ENCODE assay signal across 8 cellular contexts in genomic region chrX:107978707-107979307, GRCh38. TPM values are rescaled to one million over a fixed set of nuclear protein-coding genes. Genes with fewer than 3 reads are reported as not detected.
A peak's percentile ranks its signal among the peaks of the same experiment; 100 is the strongest.
DNase-seq lines count a peak whose midpoint lies in the region; ATAC-seq, FAIRE-seq and TF ChIP-seq lines count a peak whose summit lies in the region.

No MANE protein-coding gene starts in this region.

- no peaks in the 10 kb centered on the region for H3K9me2 ChIP-seq in HCT116 (ENCODE audit: insufficient read depth)

- no TSS peak for BruUV-seq in HCT116 (replicated peaks; lab: Mats Ljungman, UMichigan)

- peaks cover 21% of the 10 kb centered on the region for H3K36me3 Mint-ChIP-seq in WTC11

- H3K4me3 ChIP-seq in BE2C (ENCODE audit: low read depth, low read length) (no peak overlapping the region), HCT116 (replicated peaks in 1 of 2; ENCODE audit: low read depth in 1 of 2, low read length in 2 of 2) (no peak overlapping the region), kidney (ENCODE audit: low read length in 2 of 2) (no peak overlapping the region)

- TF ChIP-seq POLR2A in HCT116 (IDR thresholded peaks at IDR 0.05; ENCODE audit: borderline replicate concordance, extremely low read depth, insufficient read depth, insufficient read length) (no peak), GM12892 (IDR thresholded peaks at IDR 0.05; ENCODE audit: low read depth, low read length) (no peak)

- TF ChIP-seq CTCF in BE2C (IDR thresholded peaks at IDR 0.05; ENCODE audit: low read depth, low read length) = peak; percentile 54
- peak; percentile 38 to 67 (median 53); a peak in 5 of 6 replicates for TF ChIP-seq CTCF in HCT116 (IDR thresholded peaks at IDR 0.05 in 2 of 3, conservative IDR thresholded peaks at IDR 0.05 in 1 of 3; ENCODE audit: borderline replicate concordance in 1 of 3, insufficient read depth in 1 of 3, low read depth in 2 of 3, low read length in 2 of 3)
- no peak for TF ChIP-seq CTCF in WTC11 (IDR thresholded peaks at IDR 0.05)
- peak; percentile 27 for TF ChIP-seq CTCF in kidney (IDR thresholded peaks at IDR 0.05; ENCODE audit: borderline replicate concordance, extremely low read depth, insufficient read depth)

- peak; percentile 85 for ATAC-seq in HCT116
- peak; percentile 62 for ATAC-seq in WTC11
- no peak for ATAC-seq in GM18870 (IDR thresholded peaks at IDR 0.05; ENCODE audit: unreplicated experiment)
- no peak for ATAC-seq in HG03457 (IDR thresholded peaks at IDR 0.05; ENCODE audit: unreplicated experiment)
- ATAC-seq in GM18498 (IDR thresholded peaks at IDR 0.05; ENCODE audit: unreplicated experiment) = no peak

- no peaks in the 10 kb centered on the region for H4K20me1 ChIP-seq in HCT116 (ENCODE audit: insufficient read depth)

- DNase-seq in BE2C (no peak), HCT116 (ENCODE audit: low read depth, low spot score) (peak; percentile 12), WTC11 (ENCODE audit: low spot score) (no peak), kidney (no peak), GM12892 (ENCODE audit: insufficient read length) (no peak)

- no peak overlapping the region for H3K4me2 ChIP-seq in HCT116 (ENCODE audit: low read length)

- no peaks in the 10 kb centered on the region; the same call in 1 of the 2 replicates for H3K27me3 Mint-ChIP-seq in WTC11 (ENCODE audit: low read depth)

- H3K27me3 ChIP-seq in BE2C (no peaks in the 10 kb centered on the region), HCT116 (ENCODE audit: insufficient read depth, low read length) (no peaks in the 10 kb centered on the region)

- CTCF ChIA-PET in HCT116 (lab: Charles Lee) (no interaction called here), WTC11 (lab: Charles Lee) (interaction anchor here (0.6 to 1.4 kb wide), 7 partner anchors 9 to 1059 kb away, joined by 3 to 9 read pairs (median 4); partner anchors contain the start of gene TSC22D3)

- H3K9me3 ChIP-seq in BE2C (no peaks in the 10 kb centered on the region), HCT116 (ENCODE audit: control insufficient read depth in 1 of 2, insufficient read depth in 1 of 2, low read depth in 1 of 2, low read length in 2 of 2) (no peaks in the 10 kb centered on the region), kidney (ENCODE audit: control insufficient read depth in 1 of 2, low read length in 2 of 2) (no peaks in the 10 kb centered on the region)

- H3K4me3 Mint-ChIP-seq in WTC11 = peak overlapping the region; percentile 35; the same call in 1 of the 2 replicates

- peak; percentile 64 for TF ChIP-seq RAD21 in HCT116 (IDR thresholded peaks at IDR 0.05; ENCODE audit: low read depth)

- no peaks in the 10 kb centered on the region for H3K4me1 ChIP-seq in BE2C
- no peaks in the 10 kb centered on the region for H3K4me1 ChIP-seq in HCT116 (ENCODE audit: control insufficient read depth in 1 of 2, insufficient read depth in 2 of 2, low read length in 2 of 2)
- H3K4me1 ChIP-seq in kidney (ENCODE audit: control insufficient read depth in 1 of 2, insufficient read depth in 1 of 2, low read depth in 1 of 2, low read length in 2 of 2) = no peaks in the 10 kb centered on the region

- peak overlapping the region; percentile 94 for H3K27ac Mint-ChIP-seq in WTC11

- FAIRE-seq in kidney (lab: Jason Lieb, UNC) (no peak), GM12892 (lab: Jason Lieb, UNC) (no peak)

- H2AFZ ChIP-seq in HCT116 (ENCODE audit: low read depth, low read length, poor library complexity, severe bottlenecking) = no peak overlapping the region

- H3K27ac ChIP-seq in HCT116 (ENCODE audit: low read depth, low read length) (no peak overlapping the region), kidney (ENCODE audit: low read depth in 2 of 2, low read length in 2 of 2) (no peak overlapping the region)

- intact Hi-C loops in HCT116 (cut with micrococcal nuclease) (loop anchor here (10.0 kb wide), 1 partner anchor 324 kb away; no protein-coding TSS in a partner anchor), kidney (cut with DNase I) (no loop called here)

- H3K9ac ChIP-seq in HCT116 (ENCODE audit: low read length) = no peak overlapping the region
- no peak overlapping the region for H3K9ac ChIP-seq in kidney (ENCODE audit: low read length in 2 of 2)

- H3K36me3 ChIP-seq in BE2C = no peaks in the 10 kb centered on the region
- no peaks in the 10 kb centered on the region for H3K36me3 ChIP-seq in HCT116 (ENCODE audit: control insufficient read depth in 1 of 2, insufficient read depth in 2 of 2, low read length in 2 of 2)
- H3K36me3 ChIP-seq in kidney (ENCODE audit: control insufficient read depth in 1 of 2, insufficient read depth in 2 of 2, low read length in 2 of 2) = no peaks in the 10 kb centered on the region

- H3K4me1 Mint-ChIP-seq in WTC11 = peaks cover 42% of the 10 kb centered on the region

- no peaks in the 10 kb centered on the region for H3K9me3 Mint-ChIP-seq in WTC11

- RAD21 ChIA-PET in HCT116 (lab: Charles Lee; ENCODE audit: low non-redundant PET in 1 of 2, low total read pairs in 2 of 2, uncharacterized antibody in 2 of 2, unreplicated experiment in 2 of 2) = no interaction called here

- no peaks in the 10 kb centered on the region for H3K79me2 ChIP-seq in HCT116 (ENCODE audit: insufficient read depth, low read length)

- POLR2A ChIA-PET in HCT116 (lab: Charles Lee) (no interaction called here), WTC11 (lab: Charles Lee) (no interaction called here)

TF ChIP-seq in HCT116, 20 proteins besides CTCF, POLR2A, EP300 and RAD21:
- TF ChIP-seq EGR1 (IDR thresholded peaks at IDR 0.05; ENCODE audit: low read depth) (no peak), CEBPB (IDR thresholded peaks at IDR 0.05; ENCODE audit: low read depth) (no peak), FOSL1 (IDR thresholded peaks at IDR 0.05; ENCODE audit: low read depth) (no peak), YY1 (IDR thresholded peaks at IDR 0.05; ENCODE audit: extremely low read depth, insufficient replicate concordance, low read depth, low read length) (peak; percentile 14)

TF ChIP-seq in WTC11, 78 proteins besides CTCF, POLR2A, EP300 and RAD21:
- TF ChIP-seq, protein P1, sequence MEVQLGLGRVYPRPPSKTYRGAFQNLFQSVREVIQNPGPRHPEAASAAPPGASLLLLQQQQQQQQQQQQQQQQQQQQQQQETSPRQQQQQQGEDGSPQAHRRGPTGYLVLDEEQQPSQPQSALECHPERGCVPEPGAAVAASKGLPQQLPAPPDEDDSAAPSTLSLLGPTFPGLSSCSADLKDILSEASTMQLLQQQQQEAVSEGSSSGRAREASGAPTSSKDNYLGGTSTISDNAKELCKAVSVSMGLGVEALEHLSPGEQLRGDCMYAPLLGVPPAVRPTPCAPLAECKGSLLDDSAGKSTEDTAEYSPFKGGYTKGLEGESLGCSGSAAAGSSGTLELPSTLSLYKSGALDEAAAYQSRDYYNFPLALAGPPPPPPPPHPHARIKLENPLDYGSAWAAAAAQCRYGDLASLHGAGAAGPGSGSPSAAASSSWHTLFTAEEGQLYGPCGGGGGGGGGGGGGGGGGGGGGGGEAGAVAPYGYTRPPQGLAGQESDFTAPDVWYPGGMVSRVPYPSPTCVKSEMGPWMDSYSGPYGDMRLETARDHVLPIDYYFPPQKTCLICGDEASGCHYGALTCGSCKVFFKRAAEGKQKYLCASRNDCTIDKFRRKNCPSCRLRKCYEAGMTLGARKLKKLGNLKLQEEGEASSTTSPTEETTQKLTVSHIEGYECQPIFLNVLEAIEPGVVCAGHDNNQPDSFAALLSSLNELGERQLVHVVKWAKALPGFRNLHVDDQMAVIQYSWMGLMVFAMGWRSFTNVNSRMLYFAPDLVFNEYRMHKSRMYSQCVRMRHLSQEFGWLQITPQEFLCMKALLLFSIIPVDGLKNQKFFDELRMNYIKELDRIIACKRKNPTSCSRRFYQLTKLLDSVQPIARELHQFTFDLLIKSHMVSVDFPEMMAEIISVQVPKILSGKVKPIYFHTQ (CRISPR knock-in tag; IDR thresholded peaks at IDR 0.05) = no peak
- TF ChIP-seq USF1 (CRISPR knock-in tag; IDR thresholded peaks at IDR 0.05) = no peak
- TF ChIP-seq KAT7 (CRISPR knock-in tag; IDR thresholded peaks at IDR 0.05; ENCODE audit: borderline replicate concordance) = no peak

RNA-seq across cellular contexts. Expression of gene TEX13B, which starts 3.4 kb away (rescaled TPM):
- polyA plus RNA-seq in BE2C (2012; ENCODE audit: insufficient read depth, insufficient read length, low read depth) = not detected
- total RNA-seq in HCT116 (2021; ENCODE audit: unreplicated experiment) = not detected
- polyA plus RNA-seq in HCT116 (2012) = 0.08 TPM in 1 of 2 replicates, not detected in the other
- 3.4 to 3.9 TPM (median 3.4 TPM) in 3 replicates for total RNA-seq in WTC11 (2021)
- not detected for total RNA-seq in kidney
- polyA plus RNA-seq in kidney (ENCODE audit: insufficient read depth, low read depth, low replicate concordance) = not detected
- not detected for polyA plus RNA-seq in GM12892 (2012; ENCODE audit: missing spikeins)

Comparison
In these comparisons a context has a peak if more than half of its experiments do, and no peak if none do; other contexts are left out.
1. ATAC-seq: peak in HCT116 (single experiment) and WTC11 (single experiment); none in GM18870 (single experiment), HG03457 (single experiment) and GM18498 (single experiment).